Comparison of ENCODE assay signal across 8 cellular contexts in genomic region chr12:46071769-46072624, GRCh38.
A peak's percentile ranks its signal among the peaks of the same experiment; 100 is the strongest.
DNase-seq lines count a peak whose midpoint lies in the region; ATAC-seq, FAIRE-seq and TF ChIP-seq lines count a peak whose summit lies in the region.

No MANE protein-coding gene starts in this region.

- H3K4me3 ChIP-seq in coronary artery: peak overlapping the region; percentile 30
- H3K4me3 ChIP-seq in lower lobe of right lung: no peak overlapping the region

- TF ChIP-seq CTCF in C4-2B (conservative IDR thresholded peaks at IDR 0.05) (peak; percentile 100), coronary artery (IDR thresholded peaks at IDR 0.05) (peak; percentile 78), lower lobe of right lung (IDR thresholded peaks at IDR 0.05) (peak; percentile 85)

- FAIRE-seq in GM19239 (lab: Jason Lieb, UNC): peak; percentile 92

- H3K27me3 ChIP-seq in lower lobe of right lung (ENCODE audit: low read depth): no peaks in the 10 kb centered on the region

- no peaks in the 10 kb centered on the region for H3K36me3 ChIP-seq in lower lobe of right lung

- ATAC-seq in HG03378 (IDR thresholded peaks at IDR 0.05; ENCODE audit: unreplicated experiment): peak; percentile 94
- ATAC-seq in lower lobe of right lung: peak; percentile 95 to 97

- H3K9me3 ChIP-seq in lower lobe of right lung: no peaks in the 10 kb centered on the region

- peak overlapping the region; percentile 7; the same call in 1 of the 2 replicates for H3K27ac ChIP-seq in C4-2B
- H3K27ac ChIP-seq in coronary artery: no peak overlapping the region
- no peak overlapping the region for H3K27ac ChIP-seq in lower lobe of right lung

- peaks cover 6% of the 10 kb centered on the region for H3K4me1 ChIP-seq in lower lobe of right lung

- intact Hi-C loops in lower lobe of right lung (cut with DNase I): no loop called here

- DNase-seq in GM19239 (ENCODE audit: insufficient read length, low spot score) (peak; percentile 44), NCI-H510A treated with DMSO at 0.1 percent for 48 hours (lab: John Stamatoyannopoulos, UW) (peak; percentile 59), coronary artery (ENCODE audit: low spot score) (no peak), lower lobe of right lung (peak; percentile 65)
- peak; percentile 80 for DNase-seq in activated CD4-positive, alpha-beta T cell treated with anti-CD3 and anti-CD28 coated beads for 48 hours
- DNase-seq in stimulated activated CD8-positive, alpha-beta memory T cell treated with anti-CD3 and anti-CD28 coated beads, Interleukin-12 subunit alpha, Interleukin-12 subunit beta, amount 100 ng/mL, for 4 hours (ENCODE audit: low read depth): peak; percentile 18
